8 cellular contexts compared by ENCODE assay signal in genomic region chr2:144358979-144359541, GRCh38.
DNase-seq lines count a peak whose midpoint lies in the region; ATAC-seq and TF ChIP-seq lines count a peak whose summit lies in the region.

No MANE protein-coding gene starts in this region.

- peak overlapping the region in 22 of 59 donors; percentile 1 to 39 (median 22) for H3K4me3 ChIP-seq in dorsolateral prefrontal cortex

- DNase-seq in GM10266 (ENCODE audit: extremely low spot score) (peak; percentile 49), fibroblast of gingiva (ENCODE audit: low read depth) (peak; percentile 44), G401 (ENCODE audit: low spot score) (no peak), middle frontal gyrus (ENCODE audit: extremely low spot score, low spot score) (no peak), dorsolateral prefrontal cortex (no peak), C1 segment of cervical spinal cord (lab: John Stamatoyannopoulos, UW) (no peak)

- TF ChIP-seq CTCF in GM10266 (IDR thresholded peaks at IDR 0.05; ENCODE audit: control insufficient read depth, insufficient read depth, low read depth, missing control alignments) (no peak), dorsolateral prefrontal cortex (IDR thresholded peaks at IDR 0.05 in 54 of 56, conservative IDR thresholded peaks at IDR 0.05 in 2 of 56; ENCODE audit: low read depth in 1 of 56, partially characterized antibody in 56 of 56) (no peak)

- in situ Hi-C loops in G401 (cut with HindIII; ENCODE audit: low sequenced_read_pairs) = no loop called here

- ATAC-seq in GM21381 (IDR thresholded peaks at IDR 0.05; ENCODE audit: unreplicated experiment) = peak; percentile 54
- peak; percentile 53 for ATAC-seq in HG03565 (IDR thresholded peaks at IDR 0.05; ENCODE audit: unreplicated experiment)

- intact Hi-C loops in dorsolateral prefrontal cortex (cut with DNase I) = no loop called here

- H3K27ac ChIP-seq in dorsolateral prefrontal cortex = peak overlapping the region in 15 of 59 donors; percentile 2 to 54 (median 28)

- H3K27me3 ChIP-seq in dorsolateral prefrontal cortex = no peaks in the 10 kb centered on the region

Comparison
In these comparisons a context has a peak if more than half of its experiments do, and no peak if none do; other contexts are left out.
1. DNase-seq: peak in GM10266 (single experiment) and fibroblast of gingiva (single experiment); none in G401 (single experiment), middle frontal gyrus (single experiment), dorsolateral prefrontal cortex (0 of 10) and C1 segment of cervical spinal cord (0 of 14).